Comparison of ENCODE assay signal across 6 cellular contexts in the genomic region with DNA sequence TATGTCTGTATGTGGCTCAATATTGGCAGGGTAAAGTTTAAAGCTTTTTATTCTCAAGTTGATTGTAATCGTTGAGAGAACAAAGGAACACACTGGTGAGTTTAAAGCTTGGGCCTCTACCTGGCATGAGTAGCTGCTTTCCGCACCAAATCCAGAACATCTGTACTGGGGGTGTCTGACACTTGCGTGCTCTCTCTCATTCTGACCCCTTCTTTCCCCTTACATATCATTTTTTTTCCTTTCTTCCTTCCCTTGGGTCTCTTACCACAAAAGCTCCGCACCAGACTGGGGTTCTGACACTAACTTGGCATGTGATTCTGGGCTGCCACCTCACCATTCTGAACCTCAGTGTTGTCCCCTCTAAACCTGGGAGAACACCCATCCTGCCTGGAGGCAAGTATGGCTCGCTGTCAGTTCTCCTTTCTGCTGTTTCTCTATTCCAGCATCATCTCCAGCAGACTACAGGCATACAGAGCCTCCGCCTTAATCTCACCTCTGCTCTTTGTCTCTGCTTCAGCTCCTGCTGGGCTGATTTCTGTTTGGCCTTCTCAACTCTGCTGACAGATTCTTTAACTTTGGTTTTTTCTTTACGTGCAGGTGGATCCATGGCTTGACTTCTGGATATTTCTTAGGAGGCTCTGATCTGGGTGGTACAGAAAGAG.
DNase-seq lines count a peak whose midpoint lies in the region; ATAC-seq and TF ChIP-seq lines count a peak whose summit lies in the region.

No MANE protein-coding gene starts in this region.

- no peak for TF ChIP-seq CTCF in WI38 (IDR thresholded peaks at IDR 0.05; ENCODE audit: low read depth, low read length)

- DNase-seq in NCI-H2171 treated with DMSO at 0.1 percent for 48 hours (lab: John Stamatoyannopoulos, UW) (peak; percentile 43), NCI-H2171 (lab: John Stamatoyannopoulos, UW) (no peak), iris pigment epithelial cell (ENCODE audit: low read depth) (peak; percentile 23), NCI-H524 treated with DMSO at 0.1 percent for 48 hours (lab: John Stamatoyannopoulos, UW) (no peak)

- H3K4me3 ChIP-seq in WI38 (ENCODE audit: low read depth, low read length): peak overlapping the region; percentile 66

- ATAC-seq in HG02623 (IDR thresholded peaks at IDR 0.05; ENCODE audit: unreplicated experiment): no peak

Comparison
In these comparisons a context has a peak if more than half of its experiments do, and no peak if none do; other contexts are left out.
1. DNase-seq: peak in NCI-H2171 treated with DMSO at 0.1 percent for 48 hours (single experiment) and iris pigment epithelial cell (single experiment); none in NCI-H2171 (single experiment) and NCI-H524 treated with DMSO at 0.1 percent for 48 hours (single experiment).